Comparison of ENCODE assay signal across 18 cellular contexts in the genomic region with DNA sequence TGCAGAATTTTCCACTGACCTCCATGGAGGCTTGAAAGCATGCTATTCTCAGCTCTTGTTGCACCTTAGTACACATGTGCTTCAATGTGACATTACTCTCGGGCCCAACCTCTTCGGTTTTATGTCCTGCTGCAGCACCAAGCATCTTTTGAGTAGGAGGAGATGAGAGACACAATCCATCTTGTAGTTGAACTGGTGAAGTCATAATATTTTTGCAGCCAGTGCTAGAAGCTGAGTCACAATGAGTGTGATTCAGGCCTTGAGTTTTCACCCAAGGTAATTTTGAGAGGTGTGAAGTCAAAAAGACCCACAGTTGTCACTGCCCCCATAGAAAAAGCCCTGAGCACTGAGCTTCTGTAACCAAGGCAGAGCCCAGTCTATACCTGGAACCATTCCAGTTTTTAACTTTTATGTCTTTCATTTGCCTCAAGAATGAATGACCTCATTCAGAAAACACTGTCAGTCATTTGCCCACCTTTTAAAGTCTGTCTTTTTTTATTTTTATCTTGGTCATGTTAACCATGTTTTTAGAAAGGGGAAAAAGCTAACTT.
A peak's percentile ranks its signal among the peaks of the same experiment; 100 is the strongest.
DNase-seq lines count a peak whose midpoint lies in the region; ATAC-seq and TF ChIP-seq lines count a peak whose summit lies in the region.
"Had no signal": no experiment of that assay in that cellular context is flagged by ENCODE, and none has a peak within 500 bp of the region (broad histone marks: within the 10 kb centered on the region; RNA-seq: fewer than 3 reads in every experiment).

No MANE protein-coding gene starts in this region.

- H3K9ac ChIP-seq in PC-3 (ENCODE audit: low read length) = no peak overlapping the region

- no peaks in the 10 kb centered on the region; the same call in 1 of the 2 replicates for H3K4me1 ChIP-seq in PC-3 (ENCODE audit: insufficient read depth, low read length)
- no peaks in the 10 kb centered on the region for H3K4me1 ChIP-seq in esophagus squamous epithelium

- H4K20me1 ChIP-seq in PC-3 (ENCODE audit: low read length) = no peaks in the 10 kb centered on the region

- peak; percentile 33 for ATAC-seq in GM19351 (IDR thresholded peaks at IDR 0.05; ENCODE audit: unreplicated experiment)
- no peak; the same call in 1 of the 2 replicates for ATAC-seq in PC-3
- ATAC-seq in HG02623 (IDR thresholded peaks at IDR 0.05; ENCODE audit: unreplicated experiment) = no peak
- ATAC-seq: K562 had no signal

- no peak for TF ChIP-seq POLR2A in esophagus squamous epithelium (IDR thresholded peaks at IDR 0.05)

- BruUV-seq in PC-3 (replicated peaks; lab: Mats Ljungman, UMichigan) = no TSS peak

- whole genome bisulfite sequencing in esophagus squamous epithelium, 2 donors = 64 to 81% methylated on average over 2 of the region's 2 CpGs

- H3F3A ChIP-seq in PC-3 (ENCODE audit: low read length, unreplicated experiment) = no peaks in the 10 kb centered on the region

- TF ChIP-seq CTCF in PC-3 (conservative IDR thresholded peaks at IDR 0.05; ENCODE audit: low read depth, low read length) (no peak), esophagus squamous epithelium (IDR thresholded peaks at IDR 0.05) (no peak)

- no peaks in the 10 kb centered on the region for H3K9me3 ChIP-seq in PC-3 (ENCODE audit: low read length)
- H3K9me3 ChIP-seq in esophagus squamous epithelium = no peaks in the 10 kb centered on the region

- peaks cover 31% of the 10 kb centered on the region for H3K36me3 ChIP-seq in PC-3 (ENCODE audit: low read depth, low read length)
- H3K36me3 ChIP-seq in esophagus squamous epithelium = peaks cover 6 to 94% (median 11%) of the 10 kb centered on the region in 3 donors

- intact Hi-C loops in PC-3 (cut with micrococcal nuclease) (no loop called here), esophagus squamous epithelium (cut with DNase I) (no loop called here)

- CTCF ChIA-PET in PC-3 (lab: Charles Lee) = no interaction called here

- H3K9me2 ChIP-seq in PC-3 (replicated peaks; ENCODE audit: low read length) = no peaks in the 10 kb centered on the region

- POLR2A ChIA-PET in PC-3 (lab: Charles Lee; ENCODE audit: unreplicated experiment) = no interaction called here

- no peak overlapping the region for H2AFZ ChIP-seq in PC-3 (ENCODE audit: low read length)

- H3K79me2 ChIP-seq in PC-3 (ENCODE audit: low read length) = no peaks in the 10 kb centered on the region

- H3K27ac ChIP-seq in PC-3 (ENCODE audit: low read length) (no peak overlapping the region), esophagus squamous epithelium (no peak overlapping the region)
- H3K27ac ChIP-seq: cardiac muscle cell had no signal

- no peak overlapping the region for H3K4me3 ChIP-seq in PC-3 (ENCODE audit: low read length)
- H3K4me3 ChIP-seq in esophagus squamous epithelium = no peak overlapping the region
- H3K4me3 ChIP-seq: cardiac muscle cell, K562 had no signal

- H3K27me3 ChIP-seq in PC-3 (ENCODE audit: low read length) = no peaks in the 10 kb centered on the region
- no peaks in the 10 kb centered on the region for H3K27me3 ChIP-seq in esophagus squamous epithelium
- H3K27me3 ChIP-seq: cardiac muscle cell had no signal

- DNase-seq in Ammon's horn (ENCODE audit: low spot score) (peak; percentile 12), PC-3 (peak; percentile 29), glomerular visceral epithelial cell (ENCODE audit: extremely low spot score) (peak; percentile 85), esophagus squamous epithelium (lab: John Stamatoyannopoulos, UW) (no peak)
- no peak for DNase-seq in activated effector memory CD4-positive, alpha-beta T cell treated with anti-CD3 and anti-CD28 coated beads, Interleukin-2, amount 50 U/mL, for 16 hours
- no peak for DNase-seq in stimulated activated CD4-positive, alpha-beta T cell treated with anti-CD3 and anti-CD28 coated beads, Interleukin-4, amount 100 ng/mL, for 4 hours
- DNase-seq: activated gamma-delta T cell treated with Interleukin-2 at 50 U/mL for 16 hours; DMS53; glutamatergic neuron; left cardiac atrium; NCI-H1436 treated with DMSO at 0.1 percent for 48 hours; NCI-H526 treated with DMSO at 0.1 percent for 48 hours; Right ventricle myocardium superior; stimulated activated CD4-positive, alpha-beta T cell treated with anti-CD3 and anti-CD28 coated beads, Interleukin-2, amount 100 ng/mL, for 24 hours had no signal

- no peak overlapping the region for H3K4me2 ChIP-seq in PC-3 (ENCODE audit: low read length)

Comparison
In these comparisons a context has a peak if more than half of its experiments do, and no peak if none do; other contexts are left out.
1. DNase-seq: peak in Ammon's horn (single experiment), PC-3 (single experiment) and glomerular visceral epithelial cell (single experiment); none in esophagus squamous epithelium (single experiment), activated effector memory CD4-positive, alpha-beta T cell treated with anti-CD3 and anti-CD28 coated beads, Interleukin-2, amount 50 U/mL, for 16 hours (single experiment) and stimulated activated CD4-positive, alpha-beta T cell treated with anti-CD3 and anti-CD28 coated beads, Interleukin-4, amount 100 ng/mL, for 4 hours (0 of 2).